ENCODE assay signal across 18 cellular contexts in genomic region chr7:46850563-46851325, GRCh38.
DNase-seq lines count a peak whose midpoint lies in the region; ATAC-seq, FAIRE-seq and TF ChIP-seq lines count a peak whose summit lies in the region.
"Had no signal": no experiment of that assay in that cellular context is flagged by ENCODE, and none has a peak within 500 bp of the region (broad histone marks: within the 10 kb centered on the region; RNA-seq: fewer than 3 reads in every experiment).

No MANE protein-coding gene starts in this region.

- TF ChIP-seq POLR2A in IMR-90 (IDR thresholded peaks at IDR 0.05; ENCODE audit: low read depth, low read length) = no peak

- 18% methylated on average over 2 of the region's 10 CpGs; no CpG with 5 or more reads in 1 of the 2 experiments for WGBS in IMR-90 (ENCODE audit: extremely low coverage in 2 of 2, insufficient read length in 1 of 2), 2 experiments

- dilution Hi-C loops in IMR-90 (cut with HindIII; ENCODE audit: low sequenced_read_pairs, unreplicated experiment) = no loop called here

- H4K91ac ChIP-seq in IMR-90 (ENCODE audit: insufficient read depth, low read depth, low read length) = peak overlapping the region; percentile 14; the same call in 1 of the 2 replicates

- peak overlapping the region; percentile 47 for H2AFZ ChIP-seq in IMR-90 (replicated peaks; ENCODE audit: low read length, poor library complexity)

- no TSS peak for BruUV-seq in IMR-90 (replicated peaks; lab: Mats Ljungman, UMichigan)

- intact Hi-C loops in IMR-90 (cut with micrococcal nuclease) = loop anchor here (10.0 kb wide), 1 partner anchor 234 kb away; no protein-coding TSS in a partner anchor

- peak; percentile 82 for FAIRE-seq in urothelium cell line (lab: Jason Lieb, UNC)

- H3K9me3 ChIP-seq in IMR-90 (ENCODE audit: control insufficient read depth, insufficient read depth, low read length) = no peaks in the 10 kb centered on the region
- H3K9me3 ChIP-seq: SJCRH30 had no signal

- no peak overlapping the region for H3K27ac ChIP-seq in IMR-90 (ENCODE audit: insufficient read depth, low read length)
- H3K27ac ChIP-seq: KMS-11, SJCRH30 had no signal

- H3K4me1 ChIP-seq in IMR-90 (ENCODE audit: control insufficient read depth, insufficient read depth, low read length) = peaks cover 6% of the 10 kb centered on the region; the same call in 1 of the 2 replicates
- H3K4me1 ChIP-seq: SJCRH30 had no signal

- H4K20me1 ChIP-seq in IMR-90 (ENCODE audit: insufficient read depth, low read length) = no peaks in the 10 kb centered on the region

- peak overlapping the region; percentile 13; the same call in 1 of the 3 replicates for H2BK15ac ChIP-seq in IMR-90 (ENCODE audit: low read depth, low read length)

- no peak overlapping the region for H4K8ac ChIP-seq in IMR-90 (ENCODE audit: low read depth in 2 of 2, low read length in 2 of 2)

- H3K27me3 ChIP-seq in IMR-90 (ENCODE audit: control insufficient read depth, insufficient read depth, low read length) = no peaks in the 10 kb centered on the region
- H3K27me3 ChIP-seq: SJCRH30 had no signal

- H2BK20ac ChIP-seq in IMR-90 (ENCODE audit: low read depth, low read length) = peak overlapping the region; percentile 8; the same call in 1 of the 2 replicates

- H3K56ac ChIP-seq in IMR-90 (ENCODE audit: extremely low read depth, insufficient read depth, low read length) = no peak overlapping the region

- POLR2A ChIA-PET in IMR-90 (lab: Charles Lee; ENCODE audit: unreplicated experiment) = no interaction called here

- H3K79me1 ChIP-seq in IMR-90 (ENCODE audit: low read depth in 1 of 2, low read length in 2 of 2) = no peaks in the 10 kb centered on the region

- CTCF ChIA-PET in IMR-90 (lab: Yijun Ruan, JAX) = interaction anchor here (1.0 kb wide), 1 partner anchor 21 kb away, joined by 3 read pairs; no protein-coding TSS in a partner anchor

- no peak overlapping the region for H4K5ac ChIP-seq in IMR-90 (ENCODE audit: low read depth, low read length)

- no peak overlapping the region for H3K9ac ChIP-seq in IMR-90 (ENCODE audit: low read depth, low read length)
- H3K9ac ChIP-seq: KMS-11 had no signal

- peak overlapping the region; percentile 3 for H2BK5ac ChIP-seq in IMR-90 (ENCODE audit: low read depth, low read length, poor library complexity, severe bottlenecking)

- H2AK5ac ChIP-seq in IMR-90 (ENCODE audit: low read depth, low read length) = peak overlapping the region; percentile 28; the same call in 1 of the 2 replicates

- peak overlapping the region; percentile 9; the same call in 1 of the 2 replicates for H3K4ac ChIP-seq in IMR-90 (ENCODE audit: low read depth, low read length)

- DNase-seq in EL (peak; percentile 42), IMR-90 (peak; percentile 79), fibroblast of mammary gland (ENCODE audit: low read depth) (peak; percentile 69), urothelium cell line (ENCODE audit: low spot score) (no peak), NCI-H2227 (lab: John Stamatoyannopoulos, UW; ENCODE audit: unreplicated experiment) (no peak)
- DNase-seq in activated naive CD4-positive, alpha-beta T cell treated with Interleukin-2 at 50 U/mL for 16 hours = no peak
- DNase-seq: CD4-positive, CD25-positive, alpha-beta regulatory T cell; DMS53; GF-D8; NCI-H1436; NCI-H2029; NCI-H2171; NCI-H446 treated with DMSO at 0.1 percent for 48 hours; NCI-H748 treated with DMSO at 0.1 percent for 48 hours; OCI-M1; SJCRH30 had no signal

- H2AK9ac ChIP-seq in IMR-90 (replicated peaks; ENCODE audit: low read depth, low read length, poor library complexity) = no peak overlapping the region

- no peak for ATAC-seq in IMR-90 (ENCODE audit: low read depth)
- ATAC-seq in HG03039 (IDR thresholded peaks at IDR 0.05; ENCODE audit: unreplicated experiment) = no peak

- no peak overlapping the region for H3K14ac ChIP-seq in IMR-90 (replicated peaks; ENCODE audit: low read depth, low read length)

- TF ChIP-seq RAD21 in IMR-90 (IDR thresholded peaks at IDR 0.05; ENCODE audit: low read length) = no peak

- H3K18ac ChIP-seq in IMR-90 (ENCODE audit: low read depth, low read length) = no peak overlapping the region

- H3K23ac ChIP-seq in IMR-90 (ENCODE audit: low read depth, low read length) = no peak overlapping the region; the same call in 1 of the 2 replicates

- H3K4me3 ChIP-seq in IMR-90 (ENCODE audit: insufficient read depth, low read depth, low read length) (no peak overlapping the region), fibroblast of mammary gland (ENCODE audit: control insufficient read depth, low read depth, low read length) (no peak overlapping the region)
- H3K4me3 ChIP-seq: SJCRH30 had no signal

- in situ Hi-C loops in IMR-90 (cut with MboI; ENCODE audit: low sequenced_read_pairs) = no loop called here

- TF ChIP-seq CTCF in IMR-90 (conservative IDR thresholded peaks at IDR 0.05; ENCODE audit: low read depth, low read length) (no peak), fibroblast of mammary gland (conservative IDR thresholded peaks at IDR 0.05; ENCODE audit: control insufficient read depth, insufficient read depth, low read depth, low read length) (no peak)

- H3K9me1 ChIP-seq in IMR-90 (ENCODE audit: insufficient read depth, low read length) = peaks cover 2% of the 10 kb centered on the region; the same call in 1 of the 2 replicates

- H3K36me3 ChIP-seq in IMR-90 (ENCODE audit: control insufficient read depth, insufficient read depth, low read length) = no peaks in the 10 kb centered on the region
- H3K36me3 ChIP-seq: SJCRH30 had no signal

- no peak overlapping the region for H3K4me2 ChIP-seq in IMR-90 (ENCODE audit: low read depth, low read length)
- H3K4me2 ChIP-seq: KMS-11 had no signal

- peak overlapping the region; percentile 10; the same call in 1 of the 2 replicates for H2BK120ac ChIP-seq in IMR-90 (ENCODE audit: low read depth, low read length)

TF ChIP-seq in IMR-90, 13 proteins besides CTCF, POLR2A, EP300 and RAD21:
- TF ChIP-seq NFE2L2 (IDR thresholded peaks at IDR 0.05; ENCODE audit: low read depth, low read length) (no peak), BHLHE40 (IDR thresholded peaks at IDR 0.05; ENCODE audit: low read depth, low read length) (peak; percentile 37; the same call in 1 of the 2 replicates), FOS (IDR thresholded peaks at IDR 0.05; ENCODE audit: low read depth, low read length) (peak; percentile 63; the same call in 1 of the 2 replicates), CEBPB (IDR thresholded peaks at IDR 0.05; ENCODE audit: low read depth, low read length) (peak; percentile 87), MAFK (IDR thresholded peaks at IDR 0.05; ENCODE audit: low read depth, low read length) (peak; percentile 40; the same call in 1 of the 2 replicates), MAZ (IDR thresholded peaks at IDR 0.05; ENCODE audit: borderline replicate concordance, low read depth, low read length) (no peak)
- TF ChIP-seq, protein P1, sequence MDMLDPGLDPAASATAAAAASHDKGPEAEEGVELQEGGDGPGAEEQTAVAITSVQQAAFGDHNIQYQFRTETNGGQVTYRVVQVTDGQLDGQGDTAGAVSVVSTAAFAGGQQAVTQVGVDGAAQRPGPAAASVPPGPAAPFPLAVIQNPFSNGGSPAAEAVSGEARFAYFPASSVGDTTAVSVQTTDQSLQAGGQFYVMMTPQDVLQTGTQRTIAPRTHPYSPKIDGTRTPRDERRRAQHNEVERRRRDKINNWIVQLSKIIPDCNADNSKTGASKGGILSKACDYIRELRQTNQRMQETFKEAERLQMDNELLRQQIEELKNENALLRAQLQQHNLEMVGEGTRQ (IDR thresholded peaks at IDR 0.05; ENCODE audit: low read depth, low read length) = 0 out of 2 replicates have a peak, but pooled peaks have one; percentile 12

Comparison
In these comparisons a context has a peak if more than half of its experiments do, and no peak if none do; other contexts are left out.
1. DNase-seq: peak in EL (single experiment), IMR-90 (single experiment) and fibroblast of mammary gland (single experiment); none in urothelium cell line (single experiment), NCI-H2227 (single experiment) and activated naive CD4-positive, alpha-beta T cell treated with Interleukin-2 at 50 U/mL for 16 hours (single experiment).